In the genomic region with DNA sequence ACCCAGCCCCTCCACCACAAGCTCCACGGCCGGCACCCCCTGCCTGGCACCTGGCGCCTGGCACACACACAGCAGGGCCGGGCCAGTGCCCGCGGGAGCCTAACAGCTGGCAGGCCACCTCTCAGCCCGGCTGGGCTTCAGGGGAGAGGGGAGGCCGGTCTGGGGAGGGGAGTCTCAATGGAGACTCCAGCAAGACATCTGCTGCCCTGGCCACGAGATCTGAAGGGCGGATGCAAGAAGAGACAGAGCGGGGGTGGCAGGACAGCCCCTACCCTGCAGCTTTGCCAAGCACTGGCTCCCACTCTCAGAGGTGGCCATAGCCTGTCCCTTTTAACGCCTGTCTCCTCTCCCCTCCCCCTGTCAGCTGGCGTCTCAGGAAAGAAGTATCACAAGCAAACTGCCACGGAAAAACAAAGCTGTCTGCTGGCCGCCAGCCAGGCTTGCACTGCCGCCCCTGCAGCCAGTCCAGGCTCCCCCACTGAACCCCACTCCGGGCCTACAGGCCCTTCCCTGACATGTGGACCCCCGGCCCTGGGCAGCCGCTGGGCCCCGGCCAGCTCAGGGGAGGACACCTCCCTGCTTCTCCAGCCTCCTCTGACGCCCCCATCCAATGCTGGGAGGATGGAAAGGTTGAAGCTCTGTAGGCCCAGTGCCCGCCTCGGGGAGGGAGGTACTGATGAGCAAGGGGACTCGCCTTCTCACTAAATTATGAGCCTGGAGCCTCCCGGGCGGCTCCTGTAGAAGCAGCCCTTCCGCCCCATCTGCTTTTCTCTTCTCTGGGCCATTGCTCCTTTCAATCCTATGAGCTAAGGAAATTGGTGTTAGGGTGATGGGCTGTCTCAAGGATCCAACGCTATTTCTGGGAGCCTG, we compare ENCODE assay signal across 9 cellular contexts.
DNase-seq lines count a peak whose midpoint lies in the region; ATAC-seq lines count a peak whose summit lies in the region.
"Had no signal": no experiment of that assay in that cellular context is flagged by ENCODE, and none has a peak within 500 bp of the region (broad histone marks: within the 10 kb centered on the region; RNA-seq: fewer than 3 reads in every experiment).

No MANE protein-coding gene starts in this region.

- no peaks in the 10 kb centered on the region for H3K36me3 ChIP-seq in adipocyte (ENCODE audit: control insufficient read depth, insufficient read depth, low read length, severe bottlenecking)
- H3K36me3 ChIP-seq in Karpas-422 (ENCODE audit: insufficient read depth, low read length) = no peaks in the 10 kb centered on the region

- no peak overlapping the region for H3K4me3 ChIP-seq in adipocyte (ENCODE audit: low read length)
- H3K4me3 ChIP-seq in Karpas-422 (ENCODE audit: low read length) = no peak overlapping the region

- H3K4me1 Mint-ChIP-seq in activated CD4-positive, alpha-beta memory T cell treated with anti-CD3 and anti-CD28 coated beads, Interleukin-2, amount 10 ng/mL, durations not matched to agents 7 days and 5 days = peaks cover 22% of the 10 kb centered on the region

- H3K9me2 ChIP-seq in Karpas-422 (replicated peaks; ENCODE audit: insufficient read depth, low read length) = no peaks in the 10 kb centered on the region

- CTCF ChIA-PET in activated CD4-positive, alpha-beta memory T cell treated with anti-CD3 and anti-CD28 coated beads, Interleukin-2, amount 10 ng/mL, durations not matched to agents 7 days and 5 days (lab: Charles Lee) = no interaction called here

- no peaks in the 10 kb centered on the region for H3K79me2 ChIP-seq in Karpas-422 (ENCODE audit: low read length)

- no peaks in the 10 kb centered on the region for H3K27me3 Mint-ChIP-seq in activated CD4-positive, alpha-beta memory T cell treated with anti-CD3 and anti-CD28 coated beads, Interleukin-2, amount 10 ng/mL, durations not matched to agents 7 days and 5 days

- intact Hi-C loops in left colon (cut with DNase I, micrococcal nuclease) = loop anchor here in 1 of 2 donors (5.0 kb wide), 1 partner anchor 43 kb away; no protein-coding TSS in a partner anchor

- H3K9me3 Mint-ChIP-seq in activated CD4-positive, alpha-beta memory T cell treated with anti-CD3 and anti-CD28 coated beads, Interleukin-2, amount 10 ng/mL, durations not matched to agents 7 days and 5 days = no peaks in the 10 kb centered on the region
- H3K9me3 Mint-ChIP-seq: immature natural killer cell had no signal

- peak overlapping the region; percentile 54 for H3K27ac ChIP-seq in substantia nigra (ENCODE audit: low read depth, low read length, poor library complexity, severe bottlenecking)
- no peak overlapping the region for H3K27ac ChIP-seq in Karpas-422 (ENCODE audit: low read length)

- H2AFZ ChIP-seq in Karpas-422 (ENCODE audit: low read length) = no peak overlapping the region

- H3K9ac ChIP-seq in adipocyte (ENCODE audit: low read length) (peak overlapping the region; percentile 49), Karpas-422 (ENCODE audit: low read length) (no peak overlapping the region)

- no peak overlapping the region for H3K4me3 Mint-ChIP-seq in activated CD4-positive, alpha-beta memory T cell treated with anti-CD3 and anti-CD28 coated beads, Interleukin-2, amount 10 ng/mL, durations not matched to agents 7 days and 5 days
- H3K4me3 Mint-ChIP-seq: immature natural killer cell had no signal

- H3K27ac Mint-ChIP-seq in activated CD4-positive, alpha-beta memory T cell treated with anti-CD3 and anti-CD28 coated beads, Interleukin-2, amount 10 ng/mL, durations not matched to agents 7 days and 5 days = no peak overlapping the region
- H3K27ac Mint-ChIP-seq: immature natural killer cell had no signal

- H3K36me3 Mint-ChIP-seq in activated CD4-positive, alpha-beta memory T cell treated with anti-CD3 and anti-CD28 coated beads, Interleukin-2, amount 10 ng/mL, durations not matched to agents 7 days and 5 days (ENCODE audit: low read depth) = no peaks in the 10 kb centered on the region
- H3K36me3 Mint-ChIP-seq: immature natural killer cell had no signal

- H3K9me3 ChIP-seq in adipocyte (ENCODE audit: control insufficient read depth, low read length) (no peaks in the 10 kb centered on the region), Karpas-422 (ENCODE audit: low read length) (no peaks in the 10 kb centered on the region)

- H3K27me3 ChIP-seq in adipocyte (replicated peaks; ENCODE audit: control insufficient read depth, insufficient read depth, low read length) (no peaks in the 10 kb centered on the region), Karpas-422 (ENCODE audit: low read length) (no peaks in the 10 kb centered on the region)

- peaks cover 38% of the 10 kb centered on the region for H3K4me1 ChIP-seq in adipocyte (ENCODE audit: control insufficient read depth, insufficient read depth, low read length)
- H3K4me1 ChIP-seq in Karpas-422 (ENCODE audit: low read length) = no peaks in the 10 kb centered on the region

- H4K20me1 ChIP-seq in Karpas-422 (ENCODE audit: insufficient read depth, low read depth, low read length) = no peaks in the 10 kb centered on the region

- DNase-seq in NCI-H146 (lab: John Stamatoyannopoulos, UW) = peak; percentile 73
- no peak for DNase-seq in adipocyte (ENCODE audit: low read depth)
- peak in 1 of 2 donors; percentile 44 for DNase-seq in left colon
- DNase-seq in substantia nigra (lab: John Stamatoyannopoulos, UW) = peak in 38 of 49 donors; percentile 13 to 78 (median 52)
- DNase-seq in activated CD4-positive, alpha-beta memory T cell treated with anti-CD3 and anti-CD28 coated beads, Interleukin-2, amount 10 ng/mL, durations not matched to agents 7 days and 5 days = no peak
- no peak for DNase-seq in EL
- no peak for DNase-seq in Karpas-422
- DNase-seq: immature natural killer cell had no signal

- POLR2A ChIA-PET in activated CD4-positive, alpha-beta memory T cell treated with anti-CD3 and anti-CD28 coated beads, Interleukin-2, amount 10 ng/mL, durations not matched to agents 7 days and 5 days (lab: Charles Lee) = interaction anchor here (1.1 to 1.3 kb wide), 2 partner anchors 10 to 43 kb away, joined by 3 to 7 read pairs; no protein-coding TSS in a partner anchor

- H3K4me2 ChIP-seq in Karpas-422 (ENCODE audit: low read depth, low read length, poor library complexity, severe bottlenecking) = no peak overlapping the region

- ATAC-seq in left colon = peak; percentile 32
- ATAC-seq in GM21825 (IDR thresholded peaks at IDR 0.05; ENCODE audit: unreplicated experiment) = no peak

Comparison
In these comparisons a context has a peak if more than half of its experiments do, and no peak if none do; other contexts are left out.
1. DNase-seq: peak in NCI-H146 (single experiment) and substantia nigra (38 of 49); none in adipocyte (single experiment), activated CD4-positive, alpha-beta memory T cell treated with anti-CD3 and anti-CD28 coated beads, Interleukin-2, amount 10 ng/mL, durations not matched to agents 7 days and 5 days (single experiment), EL (single experiment) and Karpas-422 (single experiment).